ENCODE assay signal across 29 cellular contexts in the genomic region with DNA sequence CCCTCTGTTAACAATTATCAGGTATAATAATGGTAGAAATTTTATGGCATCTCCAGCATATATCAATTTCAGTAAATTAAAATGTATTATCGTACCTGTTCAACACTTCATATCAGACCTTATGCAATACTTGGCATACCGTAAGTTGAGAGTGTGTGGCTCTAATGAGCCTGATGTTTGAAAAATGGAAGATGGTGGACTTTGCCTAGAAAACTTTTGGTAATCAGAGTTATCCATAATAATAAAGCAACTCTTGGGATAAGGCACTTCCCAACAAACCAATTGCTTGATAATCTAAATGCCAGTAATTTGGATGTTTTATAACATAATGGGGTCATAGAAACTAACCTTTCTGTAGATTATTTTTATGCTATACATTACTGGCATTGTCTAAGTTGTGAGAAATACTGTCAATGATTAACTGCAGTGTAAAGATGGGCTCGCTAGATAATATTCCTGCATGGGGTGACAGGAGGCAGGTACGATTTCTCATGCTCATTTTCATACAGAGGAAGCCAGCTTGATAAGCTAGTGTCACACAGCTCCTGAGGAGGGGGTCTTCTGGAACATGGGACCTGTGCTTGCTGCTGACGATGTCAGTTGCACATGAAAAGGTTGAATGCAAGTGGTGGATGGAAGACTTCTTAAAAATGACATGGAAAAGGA. TPM values are rescaled to one million over a fixed set of nuclear protein-coding genes. Genes with fewer than 3 reads are reported as not detected.
"Had no signal": no experiment of that assay in that cellular context is flagged by ENCODE, and none has a peak within 500 bp of the region (broad histone marks: within the 10 kb centered on the region; RNA-seq: fewer than 3 reads in every experiment).

No MANE protein-coding gene starts in this region.

- DNase-seq: activated CD4-positive, alpha-beta memory T cell treated with anti-CD3 and anti-CD28 coated beads for 36 hours; activated CD4-positive, alpha-beta T cell treated with anti-CD3 and anti-CD28 coated beads for 36 hours; activated CD4-positive, alpha-beta T cell treated with anti-CD3 and anti-CD28 coated beads, Interleukin-2, amount 10 ng/mL, durations not matched to agents 7 days and 5 days; activated CD8-positive, alpha-beta memory T cell treated with anti-CD3 and anti-CD28 coated beads, Interleukin-2, amount 50 U/mL, for 48 hours; activated effector memory CD4-positive, alpha-beta T cell treated with Interleukin-2 at 50 U/mL for 16 hours; activated naive CD4-positive, alpha-beta T cell treated with anti-CD3 and anti-CD28 coated beads, Interleukin-2, amount 50 U/mL, for 16 hours; activated naive CD8-positive, alpha-beta T cell treated with anti-CD3 and anti-CD28 coated beads for 36 hours; activated T-cell treated with anti-CD3 and anti-CD28 coated beads, Interleukin-2, amount 50 U/mL, for 48 hours; amniotic stem cell; aorta; brain microvascular endothelial cell; central memory CD4-positive, alpha-beta T cell; NCI-H1694; NCI-H1930; NCI-H2081 treated with DMSO at 0.1 percent for 48 hours; NCI-H226; NCI-H446 treated with DMSO at 0.1 percent for 48 hours; NCI-H524; NCI-H748 treated with DMSO at 0.1 percent for 48 hours; NK-92 treated with Interleukin-12 subunit alpha and Interleukin-12 subunit beta, amount 100 ng/mL, for 24 hours; RPMI8226; SHP77 treated with DMSO at 0.1 percent for 48 hours; SK-N-SH had no signal

- H3K27ac ChIP-seq: brain microvascular endothelial cell, Peyer's patch, SJSA1 had no signal

- ATAC-seq: activated CD4-positive, alpha-beta T cell treated with anti-CD3 and anti-CD28 coated beads for 36 hours; activated CD4-positive, CD25-positive, alpha-beta regulatory T cell treated with anti-CD3 and anti-CD28 coated beads, Interleukin-2, amount 50 U/mL, for 24 hours; K562; PC-3; WTC11 had no signal

RNA-seq across cellular contexts. Expression of gene DMBT1, which starts 27.8 kb away (rescaled TPM):
- total RNA-seq: activated CD4-positive, alpha-beta memory T cell treated with anti-CD3 and anti-CD28 coated beads for 36 hours; activated CD4-positive, alpha-beta T cell treated with anti-CD3 and anti-CD28 coated beads for 36 hours; activated CD4-positive, alpha-beta T cell treated with anti-CD3 and anti-CD28 coated beads, Interleukin-2, amount 10 ng/mL, durations not matched to agents 7 days and 5 days; activated naive CD8-positive, alpha-beta T cell treated with anti-CD3 and anti-CD28 coated beads for 36 hours; SJSA1 had no signal
